Comparison of ENCODE assay signal across 9 cellular contexts in the genomic region with DNA sequence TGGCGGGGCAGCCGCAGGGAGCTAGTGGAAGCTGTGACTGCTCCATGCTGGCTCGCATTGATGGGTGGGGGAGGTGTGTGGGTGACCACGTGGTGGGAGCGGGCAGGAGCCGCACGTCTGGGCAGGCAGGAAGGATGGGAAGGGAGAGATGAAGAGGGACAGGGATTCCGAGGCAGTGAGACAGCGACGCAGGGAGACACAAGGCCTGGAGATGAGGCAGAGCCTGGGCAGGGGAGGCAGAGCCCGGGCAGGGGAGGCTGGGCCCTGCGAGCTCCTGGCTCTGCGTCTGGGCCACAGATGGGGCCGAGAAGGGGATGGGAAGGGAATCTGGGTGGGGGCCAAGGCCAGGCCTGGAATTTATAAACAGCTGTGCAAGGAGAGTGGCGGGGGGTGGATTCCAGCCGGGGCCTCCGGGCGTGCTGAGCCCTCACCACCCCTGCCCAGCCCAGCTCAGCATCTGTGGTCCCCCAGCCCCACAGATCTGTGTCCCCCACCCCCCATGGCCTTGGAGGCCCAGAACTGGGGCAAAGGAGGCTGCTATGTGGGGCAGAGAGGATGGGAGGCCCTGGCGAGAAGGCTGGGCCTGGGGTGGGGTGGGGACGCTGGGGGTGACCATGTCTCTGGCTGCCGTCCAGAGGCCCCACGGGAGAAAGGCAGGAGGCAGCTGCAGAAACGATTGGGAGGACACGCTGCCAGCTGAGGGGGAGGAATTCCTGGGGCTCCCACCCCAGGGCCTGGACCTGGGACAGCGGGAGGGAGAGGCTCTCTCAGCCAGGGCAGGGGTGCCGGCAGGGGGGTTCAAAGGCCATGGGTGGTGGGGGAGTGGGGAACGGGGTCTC. TPM values are rescaled to one million over a fixed set of nuclear protein-coding genes. Genes with fewer than 3 reads are reported as not detected.
DNase-seq lines count a peak whose midpoint lies in the region; ATAC-seq, FAIRE-seq and TF ChIP-seq lines count a peak whose summit lies in the region.
"Had no signal": no experiment of that assay in that cellular context is flagged by ENCODE, and none has a peak within 500 bp of the region (broad histone marks: within the 10 kb centered on the region; RNA-seq: fewer than 3 reads in every experiment).

No MANE protein-coding gene starts in this region.

- peak overlapping the region; percentile 33 to 42 for H3K4me3 ChIP-seq in foreskin fibroblast (ENCODE audit: low read depth in 1 of 2, low read length in 2 of 2)
- peak overlapping the region; percentile 51 for H3K4me3 ChIP-seq in osteoblast (ENCODE audit: insufficient read depth, low read length)

- H4K20me1 ChIP-seq in osteoblast (ENCODE audit: insufficient read depth, low read length): peaks cover 20% of the 10 kb centered on the region

- DNase-seq in Caki2 (ENCODE audit: low read depth) (peak; percentile 64), SHP77 treated with DMSO at 0.1 percent for 48 hours (lab: John Stamatoyannopoulos, UW) (peak; percentile 10), foreskin fibroblast (peak; percentile 100), osteoblast (ENCODE audit: insufficient read length, low spot score, missing footprints) (peak; percentile 97), NCI-H2107 (lab: John Stamatoyannopoulos, UW) (no peak), SIG-M5 treated with dmso at 0.1 percent for 504 hours (lab: John Stamatoyannopoulos, UW; ENCODE audit: unreplicated experiment) (no peak), GM12891 (ENCODE audit: insufficient read length, low spot score) (no peak)
- no peak for DNase-seq in effector memory CD8-positive, alpha-beta T cell

- H3K4me1 Mint-ChIP-seq in effector memory CD8-positive, alpha-beta T cell (ENCODE audit: low read depth in 2 of 2): no peaks in the 10 kb centered on the region
- H3K4me1 Mint-ChIP-seq: activated naive CD4-positive, alpha-beta T cell treated with anti-CD3 and anti-CD28 coated beads, Interleukin-2, amount 50 U/mL, for 24 hours had no signal

- no peak overlapping the region for H3K27ac Mint-ChIP-seq in effector memory CD8-positive, alpha-beta T cell
- H3K27ac Mint-ChIP-seq: activated naive CD4-positive, alpha-beta T cell treated with anti-CD3 and anti-CD28 coated beads, Interleukin-2, amount 50 U/mL, for 24 hours had no signal

- peaks cover 44 to 62% of the 10 kb centered on the region in 2 donors for H3K27me3 Mint-ChIP-seq in effector memory CD8-positive, alpha-beta T cell

- no peak for ATAC-seq in effector memory CD8-positive, alpha-beta T cell (replicated peaks)

- H3K79me2 ChIP-seq in osteoblast (ENCODE audit: insufficient read depth, low read length): peaks cover 55% of the 10 kb centered on the region

- TF ChIP-seq CTCF in foreskin fibroblast (IDR thresholded peaks at IDR 0.05; ENCODE audit: low read depth, low read length) (no peak), osteoblast (IDR thresholded peaks at IDR 0.05; ENCODE audit: extremely low read depth, low read depth, low read length) (no peak)

- peak overlapping the region; percentile 42 for H3K4me2 ChIP-seq in osteoblast (ENCODE audit: insufficient read depth, low read length)

- no peaks in the 10 kb centered on the region for H3K9me3 ChIP-seq in osteoblast (ENCODE audit: low read depth, low read length)

- peak overlapping the region; percentile 31 for H2AFZ ChIP-seq in osteoblast (ENCODE audit: low read length)

- in situ Hi-C loops in Caki2 (cut with HindIII; ENCODE audit: low pct_unique_long_range_greater_than_20kb, low sequenced_read_pairs): no loop called here

- FAIRE-seq in GM12891 (lab: Jason Lieb, UNC): no peak

- H3K36me3 Mint-ChIP-seq in effector memory CD8-positive, alpha-beta T cell (ENCODE audit: insufficient read depth): no peaks in the 10 kb centered on the region
- H3K36me3 Mint-ChIP-seq: activated naive CD4-positive, alpha-beta T cell treated with anti-CD3 and anti-CD28 coated beads, Interleukin-2, amount 50 U/mL, for 24 hours had no signal

- H3K9me3 Mint-ChIP-seq in effector memory CD8-positive, alpha-beta T cell: no peaks in the 10 kb centered on the region
- H3K9me3 Mint-ChIP-seq: activated naive CD4-positive, alpha-beta T cell treated with anti-CD3 and anti-CD28 coated beads, Interleukin-2, amount 50 U/mL, for 24 hours had no signal

- TF ChIP-seq POLR2A in GM12891 (IDR thresholded peaks at IDR 0.05; ENCODE audit: low read depth, low read length): no peak

- H3K36me3 ChIP-seq in osteoblast (ENCODE audit: insufficient read depth, low read length): peaks cover 45% of the 10 kb centered on the region

- peak overlapping the region; percentile 81 for H3K27ac ChIP-seq in osteoblast (ENCODE audit: low read depth, low read length)

- peaks cover 56% of the 10 kb centered on the region for H3K4me1 ChIP-seq in osteoblast (ENCODE audit: insufficient read depth, low read length)

- no peaks in the 10 kb centered on the region for H3K27me3 ChIP-seq in osteoblast (ENCODE audit: insufficient read depth, low read length)

- no peak overlapping the region for H3K4me3 Mint-ChIP-seq in effector memory CD8-positive, alpha-beta T cell
- H3K4me3 Mint-ChIP-seq: activated naive CD4-positive, alpha-beta T cell treated with anti-CD3 and anti-CD28 coated beads, Interleukin-2, amount 50 U/mL, for 24 hours had no signal

TF ChIP-seq in GM12891, 5 proteins besides CTCF, POLR2A, EP300 and RAD21:
- TF ChIP-seq PAX5 (IDR thresholded peaks at IDR 0.05; ENCODE audit: insufficient read depth, low read length, severe bottlenecking) (no peak), POU2F2 (IDR thresholded peaks at IDR 0.05; ENCODE audit: low read depth, low read length) (no peak), TAF1 (IDR thresholded peaks at IDR 0.05; ENCODE audit: low read depth, low read length) (no peak), POLR2AphosphoS5 (IDR thresholded peaks at IDR 0.05; ENCODE audit: low read depth, low read length) (no peak), SPI1 (IDR thresholded peaks at IDR 0.05; ENCODE audit: low read depth, low read length) (no peak)

RNA-seq across cellular contexts. Expression of a gene that starts 6.0 kb away (rescaled TPM):
- 7.4 and 12.4 TPM in 2 replicates for total RNA-seq in Caki2 (2014; rRNA removed; shearing (Covaris generic); ENCODE audit: low replicate concordance)
- total RNA-seq in osteoblast: 136 and 144 TPM in 2 replicates
- 0.06 TPM for polyA plus RNA-seq in GM12891 (2012; ENCODE audit: low read depth, missing spikeins)

RNA-seq across cellular contexts. Expression of a gene that starts 26.1 kb away (rescaled TPM):
- 535 and 553 TPM in 2 replicates for total RNA-seq in Caki2 (2014; rRNA removed; shearing (Covaris generic); ENCODE audit: low replicate concordance)
- 55.7 and 56.6 TPM in 2 replicates for total RNA-seq in osteoblast
- 571 TPM for polyA plus RNA-seq in GM12891 (2012; ENCODE audit: low read depth, missing spikeins)

RNA-seq across cellular contexts. Expression of a gene that starts 59.2 kb away (rescaled TPM):
- 158 and 233 TPM in 2 replicates for total RNA-seq in Caki2 (2014; rRNA removed; shearing (Covaris generic); ENCODE audit: low replicate concordance)
- total RNA-seq in osteoblast: 76.7 and 78.4 TPM in 2 replicates
- polyA plus RNA-seq in GM12891 (2012; ENCODE audit: low read depth, missing spikeins): 35.6 TPM

Comparison
In these comparisons a context has a peak if more than half of its experiments do, and no peak if none do; other contexts are left out.
1. DNase-seq: peak in Caki2 (single experiment), SHP77 treated with DMSO at 0.1 percent for 48 hours (single experiment), foreskin fibroblast (2 of 2) and osteoblast (single experiment); none in NCI-H2107 (single experiment), SIG-M5 treated with dmso at 0.1 percent for 504 hours (single experiment), effector memory CD8-positive, alpha-beta T cell (0 of 3) and GM12891 (single experiment).
2. RNA of a gene that starts 6.0 kb away (total RNA-seq): 136 to 144 TPM in osteoblast; 7.4 to 12.4 TPM in Caki2; every median in the first group is over 10 times any median in the second.